In genomic region chr3:12328132-12328915, GRCh38 we compare ENCODE assay signal across 2 cellular contexts.
TF ChIP-seq lines count a peak whose summit lies in the region.

No MANE protein-coding gene starts in this region.

TF ChIP-seq in A549, 52 proteins besides CTCF, POLR2A, EP300 and RAD21:
- TF ChIP-seq HES2 (IDR thresholded peaks at IDR 0.05) (no peak), TFCP2L1 (CRISPR knock-in tag; IDR thresholded peaks at IDR 0.05) (no peak), USF2 (IDR thresholded peaks at IDR 0.05) (no peak), HOXA7 (CRISPR knock-in tag; IDR thresholded peaks at IDR 0.05) (no peak), ZSCAN20 (CRISPR knock-in tag; IDR thresholded peaks at IDR 0.05) (no peak), FOSL2 (IDR thresholded peaks at IDR 0.05) (no peak), FOSL2 (CRISPR knock-in tag; IDR thresholded peaks at IDR 0.05) (no peak), FOSB (CRISPR knock-in tag; IDR thresholded peaks at IDR 0.05) (no peak), MAX (IDR thresholded peaks at IDR 0.05) (no peak), BHLHE40 (IDR thresholded peaks at IDR 0.05; ENCODE audit: low read depth, low read length) (no peak), PBX3 (IDR thresholded peaks at IDR 0.05) (no peak), KDM5A (IDR thresholded peaks at IDR 0.05) (no peak), ATOH8 (CRISPR knock-in tag; IDR thresholded peaks at IDR 0.05; ENCODE audit: low read depth) (no peak)

TF ChIP-seq in GM23338, 12 proteins besides CTCF, POLR2A, EP300 and RAD21:
- no peak for TF ChIP-seq ZNF331 (CRISPR knock-in tag; IDR thresholded peaks at IDR 0.05; ENCODE audit: low read depth)
